8 cellular contexts compared by ENCODE assay signal in the genomic region with DNA sequence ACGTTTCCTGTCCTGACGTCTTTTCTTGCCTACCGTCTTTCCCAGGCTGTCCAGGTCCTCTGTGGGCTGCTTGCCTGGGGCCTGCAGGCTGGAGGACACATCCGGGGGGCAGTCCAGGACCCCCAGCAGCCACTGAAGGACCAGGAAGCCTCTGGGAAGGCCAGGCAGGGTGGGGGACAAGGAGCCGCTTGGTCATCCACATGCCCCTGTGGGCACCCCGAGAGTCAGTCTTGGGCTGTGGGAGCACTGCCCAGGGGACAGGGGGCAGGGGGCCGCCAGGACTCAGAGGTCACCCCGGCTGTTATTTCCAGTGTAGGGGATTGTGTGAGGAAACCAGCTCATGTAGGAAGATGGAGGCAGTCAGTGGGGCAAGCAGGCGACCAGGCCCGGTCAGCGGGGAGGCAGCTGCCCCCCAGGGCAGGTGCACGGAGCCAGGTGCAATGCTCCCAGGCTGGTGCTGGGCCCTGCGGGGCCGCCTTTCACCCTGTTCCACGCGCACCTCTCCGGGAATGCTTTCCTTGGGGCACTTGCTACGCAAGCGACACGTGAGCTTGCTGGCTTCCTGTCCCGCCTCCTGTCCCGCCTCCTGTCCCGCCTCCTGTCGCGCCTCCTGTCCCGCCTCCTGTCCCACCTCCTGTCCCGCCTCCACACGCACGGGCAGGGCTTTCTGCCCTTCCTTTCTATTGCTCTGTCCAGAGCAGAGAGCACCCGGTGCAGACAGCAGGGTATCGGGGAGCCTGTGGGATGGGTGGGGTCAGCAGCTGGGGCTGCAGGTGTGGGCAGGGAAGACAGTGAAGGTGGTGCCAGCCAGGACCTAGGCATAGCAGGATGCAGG. TPM values are rescaled to one million over a fixed set of nuclear protein-coding genes. Genes with fewer than 3 reads are reported as not detected.
DNase-seq lines count a peak whose midpoint lies in the region; ATAC-seq lines count a peak whose summit lies in the region.

No MANE protein-coding gene starts in this region.

- ATAC-seq in GM18499 (IDR thresholded peaks at IDR 0.05; ENCODE audit: insufficient read depth, unreplicated experiment) (peak; percentile 47), HG03159 (IDR thresholded peaks at IDR 0.05; ENCODE audit: unreplicated experiment) (peak; percentile 80), left lobe of liver (peak; percentile 95), GM18520 (IDR thresholded peaks at IDR 0.05; ENCODE audit: unreplicated experiment) (no peak)

- peak; percentile 65 for DNase-seq in NCI-H526 treated with DMSO at 0.1 percent for 48 hours (lab: John Stamatoyannopoulos, UW)
- DNase-seq in activated CD4-positive, alpha-beta T cell treated with anti-CD3 and anti-CD28 coated beads, Interleukin-2, amount 50 U/mL, for 1 hour = peak; percentile 87
- DNase-seq in dedifferentiated amniotic fluid mesenchymal stem cell (ENCODE audit: extremely low spot score) = peak; percentile 82
- peak; percentile 89 for DNase-seq in left lobe of liver (ENCODE audit: low spot score)
- peak; percentile 81 to 83 for DNase-seq in stimulated activated CD4-positive, alpha-beta T cell treated with anti-CD3 and anti-CD28 coated beads, Interleukin-1b, Interleukin-23, amount 100 ng/mL, for 4 hours (ENCODE audit: low read depth in 2 of 2)

RNA-seq across cellular contexts. Expression of a gene that starts 39.5 kb away (rescaled TPM):
- total RNA-seq in left lobe of liver = 4.1 TPM

RNA-seq across cellular contexts. Expression of a gene that starts 47.0 kb away (rescaled TPM):
- 128 TPM for total RNA-seq in left lobe of liver
